In the genomic region with DNA sequence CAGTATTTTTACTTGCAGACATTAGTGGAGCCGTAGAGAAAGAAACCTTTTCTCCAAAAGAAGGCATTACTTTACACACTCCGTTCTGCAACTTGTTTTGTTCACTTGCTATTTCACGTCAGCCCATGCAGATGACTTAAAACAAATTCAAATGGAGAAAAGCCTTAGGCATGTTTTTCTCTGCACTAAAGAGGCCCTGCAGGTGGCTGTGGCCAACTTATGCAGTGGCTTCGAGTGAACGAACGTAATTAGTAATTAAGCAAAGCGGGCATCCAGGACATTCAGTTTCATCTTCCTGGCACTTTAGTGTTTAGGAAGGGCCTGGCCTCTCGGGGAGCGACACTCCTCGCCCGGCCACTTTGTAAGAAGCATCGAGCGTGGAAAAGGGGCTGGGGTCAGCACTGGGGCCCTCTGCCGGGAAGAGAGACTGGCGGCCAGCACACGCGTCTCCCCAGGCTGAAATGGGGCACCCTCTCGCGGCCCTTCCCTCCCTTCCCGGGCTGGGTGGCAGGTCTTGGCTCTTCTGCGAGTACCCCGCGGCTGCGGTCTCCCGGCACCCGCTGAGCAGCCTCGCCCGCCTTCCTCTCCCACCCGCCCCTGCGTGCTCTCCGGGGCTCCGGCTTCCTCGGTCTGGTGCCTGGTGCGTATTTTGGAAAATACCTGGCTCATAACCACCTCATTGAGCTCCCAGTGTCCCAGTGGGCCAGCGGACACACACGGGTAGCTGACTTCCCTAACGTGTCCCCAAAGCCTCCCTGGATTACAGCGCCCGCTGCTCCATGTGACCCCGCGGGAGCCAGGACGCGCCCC, we compare ENCODE assay signal across 8 cellular contexts. TPM values are rescaled to one million over a fixed set of nuclear protein-coding genes. Genes with fewer than 3 reads are reported as not detected.
DNase-seq lines count a peak whose midpoint lies in the region; ATAC-seq and TF ChIP-seq lines count a peak whose summit lies in the region.

No MANE protein-coding gene starts in this region.

- H3K27ac Mint-ChIP-seq in nephron (peak overlapping the region; percentile 94 to 95 (median 95)), type B pancreatic cell (peak overlapping the region; percentile 67)

- DNase-seq in 8988T = peak; percentile 60
- DNase-seq in NCI-H2171 (lab: John Stamatoyannopoulos, UW) = peak; percentile 4
- peak; percentile 65 for DNase-seq in activated T-cell treated with anti-CD3 and anti-CD28 coated beads, Interleukin-2, amount 50 U/mL, for 1 hour
- no peak for DNase-seq in esophagus squamous epithelium (lab: John Stamatoyannopoulos, UW)
- no peak for DNase-seq in type B pancreatic cell (ENCODE audit: extremely low spot score, unreplicated experiment)

- H3K9me3 ChIP-seq in esophagus squamous epithelium = no peaks in the 10 kb centered on the region

- H3K9me3 Mint-ChIP-seq in nephron (no peaks in the 10 kb centered on the region), type B pancreatic cell (no peaks in the 10 kb centered on the region)

- TF ChIP-seq POLR2A in esophagus squamous epithelium (IDR thresholded peaks at IDR 0.05) = no peak

- intact Hi-C loops in esophagus squamous epithelium (cut with DNase I) = no loop called here

- peaks cover 8% of the 10 kb centered on the region for H3K36me3 Mint-ChIP-seq in nephron (ENCODE audit: low read depth)
- peaks cover 3% of the 10 kb centered on the region for H3K36me3 Mint-ChIP-seq in type B pancreatic cell

- peak overlapping the region; percentile 84 to 99 (median 95) for H3K27ac ChIP-seq in esophagus squamous epithelium

- WGBS in esophagus squamous epithelium, 2 donors = 1 to 8% methylated on average over 7 to 27 of the region's 43 CpGs

- ATAC-seq in GM18502 (IDR thresholded peaks at IDR 0.05; ENCODE audit: poor library complexity, unreplicated experiment) (peak; percentile 37), HG02884 (IDR thresholded peaks at IDR 0.05; ENCODE audit: unreplicated experiment) (peak; percentile 25)

- peaks cover 30% of the 10 kb centered on the region for H3K4me1 Mint-ChIP-seq in nephron
- H3K4me1 Mint-ChIP-seq in type B pancreatic cell (ENCODE audit: unreplicated experiment) = peaks cover 16% of the 10 kb centered on the region

- peak overlapping the region; percentile 89 to 93 (median 92) for H3K4me3 Mint-ChIP-seq in nephron
- peak overlapping the region; percentile 89 for H3K4me3 Mint-ChIP-seq in type B pancreatic cell

- peaks cover 4% of the 10 kb centered on the region for H3K27me3 Mint-ChIP-seq in nephron (ENCODE audit: low read depth)
- peaks cover 12% of the 10 kb centered on the region for H3K27me3 Mint-ChIP-seq in type B pancreatic cell

- peaks cover 0 to 13% (median 0%) of the 10 kb centered on the region in 3 donors for H3K36me3 ChIP-seq in esophagus squamous epithelium

- H3K4me1 ChIP-seq in esophagus squamous epithelium = peaks cover 0 to 43% (median 18%) of the 10 kb centered on the region in 3 donors

- H3K27me3 ChIP-seq in esophagus squamous epithelium = no peaks in the 10 kb centered on the region

- peak overlapping the region; percentile 71 to 96 (median 83) for H3K4me3 ChIP-seq in esophagus squamous epithelium

- TF ChIP-seq CTCF in esophagus squamous epithelium (IDR thresholded peaks at IDR 0.05) = no peak
- TF ChIP-seq CTCF in nephron (IDR thresholded peaks at IDR 0.05; ENCODE audit: unreplicated experiment in 3 of 3) = peak in 1 of 3 experiments; percentile 10
- TF ChIP-seq CTCF in type B pancreatic cell (conservative IDR thresholded peaks at IDR 0.05) = peak; percentile 27

RNA-seq across cellular contexts. Expression of gene CYP4V2, which starts 0.7 kb away (rescaled TPM):
- 10 to 100 TPM in 1 of 4 donors, 1 to 10 TPM in 3; 1.4 to 18.1 (median 7.0) TPM for total RNA-seq in esophagus squamous epithelium
- 8.2 and 9.0 TPM in 2 replicates for total RNA-seq in type B pancreatic cell (ENCODE audit: low replicate concordance)

RNA-seq across cellular contexts. Expression of gene KLKB1, which starts 36.6 kb away (rescaled TPM):
- 1 to 10 TPM in 1 of 4 donors, under 1 TPM in 1, not detected in 2; 0.57 to 2.0 TPM for total RNA-seq in esophagus squamous epithelium
- total RNA-seq in type B pancreatic cell (ENCODE audit: low replicate concordance) = 0.24 and 0.67 TPM in 2 replicates

Comparison
In these comparisons a context has a peak if more than half of its experiments do, and no peak if none do; other contexts are left out.
1. DNase-seq: peak in 8988T (single experiment), NCI-H2171 (single experiment) and activated T-cell treated with anti-CD3 and anti-CD28 coated beads, Interleukin-2, amount 50 U/mL, for 1 hour (single experiment); none in esophagus squamous epithelium (single experiment) and type B pancreatic cell (single experiment).